In the genomic region with DNA sequence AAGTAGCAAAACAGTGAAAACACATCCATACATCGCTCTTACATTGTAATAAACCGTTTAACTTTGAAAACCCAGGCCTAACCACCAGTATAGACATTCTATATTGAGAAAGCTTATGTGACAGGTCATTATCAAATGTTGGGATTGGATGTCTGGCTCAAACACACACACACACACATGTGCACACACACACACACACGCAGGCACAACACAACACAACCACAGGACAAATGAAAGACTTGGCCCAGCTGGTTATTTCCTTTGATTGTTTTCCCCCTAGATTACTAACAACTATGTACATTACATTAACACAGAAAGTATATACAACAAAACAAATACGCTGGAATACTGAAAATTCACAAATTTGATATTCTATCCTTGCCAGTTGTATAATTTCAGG, we compare ENCODE assay signal across 12 cellular contexts.
DNase-seq lines count a peak whose midpoint lies in the region; ATAC-seq and TF ChIP-seq lines count a peak whose summit lies in the region.
"Had no signal": no experiment of that assay in that cellular context is flagged by ENCODE, and none has a peak within 500 bp of the region (broad histone marks: within the 10 kb centered on the region; RNA-seq: fewer than 3 reads in every experiment).

No MANE protein-coding gene starts in this region.

- H3K36me3 ChIP-seq in MG63, result peaks cover 7% of the 10 kb centered on the region
- H3K36me3 ChIP-seq in endocrine pancreas (ENCODE audit: control insufficient read depth, insufficient read depth, low read length), result no peaks in the 10 kb centered on the region

- no peaks in the 10 kb centered on the region for H3K27me3 ChIP-seq in MG63
- no peaks in the 10 kb centered on the region for H3K27me3 ChIP-seq in endocrine pancreas (ENCODE audit: control insufficient read depth, insufficient read depth, low read length)

- H3K36me3 Mint-ChIP-seq in nephron progenitor cell (ENCODE audit: low read depth), result peaks cover 12% of the 10 kb centered on the region
- no peaks in the 10 kb centered on the region for H3K36me3 Mint-ChIP-seq in activated T-helper 1 cell treated with anti-CD3 and anti-CD28 coated beads, Interleukin-12 subunit alpha, Interleukin-12 subunit beta, Interleukin-2, Interleukin-4 antibody, amounts not matched to agents 30 ng/mL and 10 ng/mL and 1 ng/mL, durations not matched to agents 14 hours and 24 hours and 36 hours (ENCODE audit: low read depth)

- H3K4me3 ChIP-seq in AG10803 (ENCODE audit: low read length) (peak overlapping the region; percentile 65), MG63 (peak overlapping the region; percentile 66), endocrine pancreas (ENCODE audit: control insufficient read depth, insufficient read depth, low read length) (peak overlapping the region; percentile 87)
- H3K4me3 ChIP-seq: GM12878 had no signal

- DNase-seq in AG10803 (ENCODE audit: low read depth) (no peak), MG63 (no peak), nephron progenitor cell (no peak), GM10266 (ENCODE audit: extremely low spot score) (no peak), GOT3 (lab: John Stamatoyannopoulos, UW) (no peak)
- DNase-seq in activated T-helper 1 cell treated with anti-CD3 and anti-CD28 coated beads, Interleukin-12 subunit alpha, Interleukin-12 subunit beta, Interleukin-2, Interleukin-4 antibody, amounts not matched to agents 30 ng/mL and 10 ng/mL and 1 ng/mL, durations not matched to agents 14 hours and 24 hours and 36 hours (ENCODE audit: low spot score), result no peak
- DNase-seq: aorta, NCI-H1105, T-helper 9 cell had no signal

- peaks cover 34% of the 10 kb centered on the region for H3K4me1 ChIP-seq in endocrine pancreas (ENCODE audit: control insufficient read depth, insufficient read depth, low read length)

- intact Hi-C loops in activated T-helper 1 cell treated with anti-CD3 and anti-CD28 coated beads, Interleukin-12 subunit alpha, Interleukin-12 subunit beta, Interleukin-2, Interleukin-4 antibody, amounts not matched to agents 30 ng/mL and 10 ng/mL and 1 ng/mL, durations not matched to agents 14 hours and 24 hours and 36 hours (cut with micrococcal nuclease), result no loop called here

- no peaks in the 10 kb centered on the region for H3K9me3 Mint-ChIP-seq in nephron progenitor cell
- H3K9me3 Mint-ChIP-seq in activated T-helper 1 cell treated with anti-CD3 and anti-CD28 coated beads, Interleukin-12 subunit alpha, Interleukin-12 subunit beta, Interleukin-2, Interleukin-4 antibody, amounts not matched to agents 30 ng/mL and 10 ng/mL and 1 ng/mL, durations not matched to agents 14 hours and 24 hours and 36 hours, result no peaks in the 10 kb centered on the region

- H3K9me3 ChIP-seq in MG63 (no peaks in the 10 kb centered on the region), endocrine pancreas (ENCODE audit: control insufficient read depth, low read length) (no peaks in the 10 kb centered on the region)

- H3K27me3 Mint-ChIP-seq in nephron progenitor cell (ENCODE audit: low read depth, poor library complexity), result no peaks in the 10 kb centered on the region
- H3K27me3 Mint-ChIP-seq in activated T-helper 1 cell treated with anti-CD3 and anti-CD28 coated beads, Interleukin-12 subunit alpha, Interleukin-12 subunit beta, Interleukin-2, Interleukin-4 antibody, amounts not matched to agents 30 ng/mL and 10 ng/mL and 1 ng/mL, durations not matched to agents 14 hours and 24 hours and 36 hours (ENCODE audit: insufficient read depth), result peaks cover 32% of the 10 kb centered on the region

- peaks cover 72% of the 10 kb centered on the region for H3K4me1 Mint-ChIP-seq in nephron progenitor cell
- peaks cover 17% of the 10 kb centered on the region for H3K4me1 Mint-ChIP-seq in activated T-helper 1 cell treated with anti-CD3 and anti-CD28 coated beads, Interleukin-12 subunit alpha, Interleukin-12 subunit beta, Interleukin-2, Interleukin-4 antibody, amounts not matched to agents 30 ng/mL and 10 ng/mL and 1 ng/mL, durations not matched to agents 14 hours and 24 hours and 36 hours (ENCODE audit: low read depth)

- no peak overlapping the region for H3K9ac ChIP-seq in endocrine pancreas (ENCODE audit: control insufficient read depth, insufficient read depth, low read length)

- H3K4me3 Mint-ChIP-seq in nephron progenitor cell, result peak overlapping the region; percentile 96
- no peak overlapping the region for H3K4me3 Mint-ChIP-seq in activated T-helper 1 cell treated with anti-CD3 and anti-CD28 coated beads, Interleukin-12 subunit alpha, Interleukin-12 subunit beta, Interleukin-2, Interleukin-4 antibody, amounts not matched to agents 30 ng/mL and 10 ng/mL and 1 ng/mL, durations not matched to agents 14 hours and 24 hours and 36 hours

- peak overlapping the region; percentile 14 for H3K27ac Mint-ChIP-seq in nephron progenitor cell
- H3K27ac Mint-ChIP-seq in activated T-helper 1 cell treated with anti-CD3 and anti-CD28 coated beads, Interleukin-12 subunit alpha, Interleukin-12 subunit beta, Interleukin-2, Interleukin-4 antibody, amounts not matched to agents 30 ng/mL and 10 ng/mL and 1 ng/mL, durations not matched to agents 14 hours and 24 hours and 36 hours, result no peak overlapping the region

- no peak for ATAC-seq in GM19467 (IDR thresholded peaks at IDR 0.05; ENCODE audit: unreplicated experiment)
- ATAC-seq: GM12878 had no signal

- TF ChIP-seq CTCF in AG10803 (conservative IDR thresholded peaks at IDR 0.05; ENCODE audit: low read length) (no peak), nephron progenitor cell (IDR thresholded peaks at IDR 0.05) (no peak), GM10266 (IDR thresholded peaks at IDR 0.05; ENCODE audit: control insufficient read depth, insufficient read depth, low read depth, missing control alignments) (no peak)
